8 cellular contexts compared by ENCODE assay signal in genomic region chr12:31322651-31323248, GRCh38. TPM values are rescaled to one million over a fixed set of nuclear protein-coding genes. Genes with fewer than 3 reads are reported as not detected.
DNase-seq lines count a peak whose midpoint lies in the region; TF ChIP-seq lines count a peak whose summit lies in the region.

No MANE protein-coding gene starts in this region.

- H3K4me1 ChIP-seq in hepatocyte (ENCODE audit: insufficient read depth) = peaks cover 38% of the 10 kb centered on the region
- H3K4me1 ChIP-seq in stomach smooth muscle (ENCODE audit: control insufficient read depth, insufficient read depth, low read length) = peaks cover 21% of the 10 kb centered on the region

- peaks cover 61% of the 10 kb centered on the region for H3K4me1 Mint-ChIP-seq in activated naive CD4-positive, alpha-beta T cell treated with anti-CD3 and anti-CD28 coated beads, Interleukin-2, amount 10 ng/mL, durations not matched to agents 7 days and 5 days
- H3K4me1 Mint-ChIP-seq in T-helper 2 cell treated with Interferon-gamma antibody and Interleukin-4, amounts not matched to agents 5 μg/mL and 100 μg/mL, for 36 hours (ENCODE audit: low read depth) = peaks cover 55% of the 10 kb centered on the region

- DNase-seq in activated naive CD4-positive, alpha-beta T cell treated with anti-CD3 and anti-CD28 coated beads, Interleukin-2, amount 10 ng/mL, durations not matched to agents 7 days and 5 days = no peak
- DNase-seq in activated naive CD4-positive, alpha-beta T cell treated with anti-CD3 and anti-CD28 coated beads, Interleukin-2, amount 50 U/mL, for 16 hours = no peak
- no peak for DNase-seq in T-helper 2 cell treated with Interferon-gamma antibody and Interleukin-4, amounts not matched to agents 5 μg/mL and 100 μg/mL, for 36 hours (ENCODE audit: low spot score)
- DNase-seq in hepatocyte (ENCODE audit: low spot score) (peak; percentile 36), substantia nigra (lab: John Stamatoyannopoulos, UW) (no peak), GOT3 (lab: John Stamatoyannopoulos, UW) (no peak)
- DNase-seq in stimulated activated CD8-positive, alpha-beta memory T cell treated with anti-CD3 and anti-CD28 coated beads, Interleukin-4, amount 100 ng/mL, for 48 hours = no peak

- H3K4me2 ChIP-seq in hepatocyte = peak overlapping the region; percentile 79

- WGBS in hepatocyte (ENCODE audit: low lambda C conversion rate, missing lambda C conversion rate) = 37% methylated on average over 6 of the region's 6 CpGs

- TF ChIP-seq CTCF in hepatocyte (IDR thresholded peaks at IDR 0.05; ENCODE audit: poor library complexity) = no peak

- H3K36me3 ChIP-seq in hepatocyte (replicated peaks; ENCODE audit: insufficient read depth, low read depth) (no peaks in the 10 kb centered on the region), stomach smooth muscle (ENCODE audit: control insufficient read depth in 2 of 2, insufficient read depth in 2 of 2, low read length in 2 of 2) (no peaks in the 10 kb centered on the region)

- peak overlapping the region; percentile 99 for H3K4me3 Mint-ChIP-seq in activated naive CD4-positive, alpha-beta T cell treated with anti-CD3 and anti-CD28 coated beads, Interleukin-2, amount 10 ng/mL, durations not matched to agents 7 days and 5 days
- peak overlapping the region; percentile 94 for H3K4me3 Mint-ChIP-seq in T-helper 2 cell treated with Interferon-gamma antibody and Interleukin-4, amounts not matched to agents 5 μg/mL and 100 μg/mL, for 36 hours

- H2AFZ ChIP-seq in hepatocyte = no peak overlapping the region

- no peaks in the 10 kb centered on the region for H3K9me3 Mint-ChIP-seq in activated naive CD4-positive, alpha-beta T cell treated with anti-CD3 and anti-CD28 coated beads, Interleukin-2, amount 10 ng/mL, durations not matched to agents 7 days and 5 days
- no peaks in the 10 kb centered on the region for H3K9me3 Mint-ChIP-seq in T-helper 2 cell treated with Interferon-gamma antibody and Interleukin-4, amounts not matched to agents 5 μg/mL and 100 μg/mL, for 36 hours

- H3K27ac Mint-ChIP-seq in activated naive CD4-positive, alpha-beta T cell treated with anti-CD3 and anti-CD28 coated beads, Interleukin-2, amount 10 ng/mL, durations not matched to agents 7 days and 5 days = peak overlapping the region; percentile 99
- peak overlapping the region; percentile 96 for H3K27ac Mint-ChIP-seq in T-helper 2 cell treated with Interferon-gamma antibody and Interleukin-4, amounts not matched to agents 5 μg/mL and 100 μg/mL, for 36 hours

- peaks cover 20% of the 10 kb centered on the region for H3K36me3 Mint-ChIP-seq in activated naive CD4-positive, alpha-beta T cell treated with anti-CD3 and anti-CD28 coated beads, Interleukin-2, amount 10 ng/mL, durations not matched to agents 7 days and 5 days
- peaks cover 11% of the 10 kb centered on the region for H3K36me3 Mint-ChIP-seq in T-helper 2 cell treated with Interferon-gamma antibody and Interleukin-4, amounts not matched to agents 5 μg/mL and 100 μg/mL, for 36 hours (ENCODE audit: low read depth)

- H3K9me3 ChIP-seq in hepatocyte (ENCODE audit: low read depth) = no peaks in the 10 kb centered on the region
- no peaks in the 10 kb centered on the region for H3K9me3 ChIP-seq in stomach smooth muscle (ENCODE audit: control insufficient read depth in 2 of 2, low read length in 2 of 2)

- no peaks in the 10 kb centered on the region for H3K9me2 ChIP-seq in hepatocyte (replicated peaks; ENCODE audit: insufficient read depth)

- CTCF ChIA-PET in activated naive CD4-positive, alpha-beta T cell treated with anti-CD3 and anti-CD28 coated beads, Interleukin-2, amount 10 ng/mL, durations not matched to agents 7 days and 5 days (lab: Charles Lee) = interaction anchor here (0.9 to 1.5 kb wide), 3 partner anchors 11 to 50 kb away, joined by 3 to 8 read pairs (median 5); no protein-coding TSS in a partner anchor

- H3K27me3 Mint-ChIP-seq in activated naive CD4-positive, alpha-beta T cell treated with anti-CD3 and anti-CD28 coated beads, Interleukin-2, amount 10 ng/mL, durations not matched to agents 7 days and 5 days = peaks cover 13% of the 10 kb centered on the region
- H3K27me3 Mint-ChIP-seq in T-helper 2 cell treated with Interferon-gamma antibody and Interleukin-4, amounts not matched to agents 5 μg/mL and 100 μg/mL, for 36 hours (ENCODE audit: low read depth) = peaks cover 6% of the 10 kb centered on the region

- H3K79me2 ChIP-seq in hepatocyte = peaks cover 77% of the 10 kb centered on the region

- peak overlapping the region in 1 of 2 donors; percentile 94 for H3K9ac ChIP-seq in stomach smooth muscle (ENCODE audit: low read length in 2 of 2)

- H4K20me1 ChIP-seq in hepatocyte (ENCODE audit: insufficient read depth, poor library complexity, severe bottlenecking) = peaks cover 39% of the 10 kb centered on the region

- H3K4me3 ChIP-seq in hepatocyte (peak overlapping the region; percentile 67), stomach smooth muscle (ENCODE audit: low read length in 2 of 2) (peak overlapping the region; percentile 89 to 99)

- no peaks in the 10 kb centered on the region for H3K27me3 ChIP-seq in hepatocyte
- H3K27me3 ChIP-seq in stomach smooth muscle (ENCODE audit: control insufficient read depth in 1 of 2, insufficient read depth in 2 of 2, low read length in 2 of 2) = no peaks in the 10 kb centered on the region

- H3K27ac ChIP-seq in hepatocyte (peak overlapping the region; percentile 99), stomach smooth muscle (ENCODE audit: low read length) (no peak overlapping the region), substantia nigra (ENCODE audit: low read depth, low read length, poor library complexity, severe bottlenecking) (no peak overlapping the region)

RNA-seq across cellular contexts. Expression of gene SINHCAF, which starts 3.2 kb away (rescaled TPM):
- 109 and 122 TPM in 2 replicates for total RNA-seq in hepatocyte
- polyA plus RNA-seq in hepatocyte = 64.1 and 66.2 TPM in 2 replicates
